ENCODE assay signal across 8 cellular contexts in genomic region chr16:4800290-4801041, GRCh38. TPM values are rescaled to one million over a fixed set of nuclear protein-coding genes. Genes with fewer than 3 reads are reported as not detected.
DNase-seq lines count a peak whose midpoint lies in the region; ATAC-seq, FAIRE-seq and TF ChIP-seq lines count a peak whose summit lies in the region.

No MANE protein-coding gene starts in this region.

- no peak overlapping the region for H3K27ac Mint-ChIP-seq in HFFc6
- no peak overlapping the region for H3K27ac Mint-ChIP-seq in activated naive CD8-positive, alpha-beta T cell treated with anti-CD3 and anti-CD28 coated beads for 36 hours

- H3K4me1 Mint-ChIP-seq in HFFc6 (ENCODE audit: low read depth), result peaks cover 10% of the 10 kb centered on the region
- H3K4me1 Mint-ChIP-seq in activated naive CD8-positive, alpha-beta T cell treated with anti-CD3 and anti-CD28 coated beads for 36 hours, result peaks cover 13% of the 10 kb centered on the region

- TF ChIP-seq CTCF in HFFc6 (IDR thresholded peaks at IDR 0.05) (no peak), HepG2 (CRISPR knock-in tag; IDR thresholded peaks at IDR 0.05) (0 out of 2 replicates have a peak, but pooled peaks have one; percentile 10)

- peak; percentile 45 for ATAC-seq in HepG2
- no peak for ATAC-seq in HG02852 (IDR thresholded peaks at IDR 0.05; ENCODE audit: unreplicated experiment)
- no peak for ATAC-seq in HG02970 (IDR thresholded peaks at IDR 0.05; ENCODE audit: low FRiP score, unreplicated experiment)
- no peak for ATAC-seq in GM18517 (IDR thresholded peaks at IDR 0.05; ENCODE audit: unreplicated experiment)

- H3K36me3 ChIP-seq in HepG2 (replicated peaks in 1 of 2; ENCODE audit: control insufficient read depth in 1 of 2, insufficient read depth in 2 of 2, low read length in 2 of 2), result peaks cover 0 to 22% of the 10 kb centered on the region in 2 experiments; a peak in 2 of 5 replicates

- H2AFZ ChIP-seq in HepG2 (ENCODE audit: low read length), result no peak overlapping the region

- POLR2A ChIA-PET in HepG2 (lab: Yijun Ruan, JAX), result interaction anchor here (1.0 to 3.7 kb wide), 2 partner anchors 11 to 66 kb away, joined by 3 to 17 read pairs; partner anchors contain the start of genes ANKS3, DNAAF8 and SEPTIN12

- no peaks in the 10 kb centered on the region for H3K9me3 Mint-ChIP-seq in HFFc6
- no peaks in the 10 kb centered on the region for H3K9me3 Mint-ChIP-seq in activated naive CD8-positive, alpha-beta T cell treated with anti-CD3 and anti-CD28 coated beads for 36 hours

- FAIRE-seq in HepG2 (lab: Jason Lieb, UNC), result no peak

- no peaks in the 10 kb centered on the region for H3K36me3 Mint-ChIP-seq in HFFc6 (ENCODE audit: low read depth)
- H3K36me3 Mint-ChIP-seq in activated naive CD8-positive, alpha-beta T cell treated with anti-CD3 and anti-CD28 coated beads for 36 hours, result peaks cover 4% of the 10 kb centered on the region

- BruUV-seq in HepG2 (replicated peaks; lab: Mats Ljungman, UMichigan), result no TSS peak

- H3K4me2 ChIP-seq in HepG2 (ENCODE audit: low read depth, low read length), result peak overlapping the region; percentile 93

- H3K4me3 ChIP-seq in HepG2 (replicated peaks in 1 of 3; ENCODE audit: insufficient read depth in 1 of 3, low read depth in 2 of 3, low read length in 3 of 3), result peak overlapping the region in 1 of 3 experiments; percentile 90; a peak in 3 of 6 replicates

- no peak for TF ChIP-seq RAD21 in HepG2 (CRISPR knock-in tag; IDR thresholded peaks at IDR 0.05)

- H3K9ac ChIP-seq in HepG2 (ENCODE audit: insufficient read depth, low read depth, low read length), result peak overlapping the region; percentile 65

- TF ChIP-seq POLR2A in HepG2 (IDR thresholded peaks at IDR 0.05; ENCODE audit: insufficient read depth in 1 of 2, low read depth in 2 of 2, low read length in 2 of 2), result no peak

- H3K27ac ChIP-seq in HepG2 (ENCODE audit: extremely low read length, insufficient read depth, low read length), result peak overlapping the region; percentile 41

- peak; percentile 88 for DNase-seq in COLO668 (lab: John Stamatoyannopoulos, UW; ENCODE audit: unreplicated experiment)
- DNase-seq in HFFc6, result no peak
- no peak for DNase-seq in activated naive CD8-positive, alpha-beta T cell treated with anti-CD3 and anti-CD28 coated beads for 36 hours
- DNase-seq in HepG2 (ENCODE audit: low spot score), result peak; percentile 56
- DNase-seq in iPS-NIHi11 (ENCODE audit: low spot score), result no peak

- WGBS in HepG2 (ENCODE audit: low lambda C conversion rate), result 63% methylated on average over 10 of the region's 17 CpGs

- no peaks in the 10 kb centered on the region for H3K9me3 ChIP-seq in HepG2 (ENCODE audit: low read length)

- intact Hi-C loops in HepG2 (cut with micrococcal nuclease; ENCODE audit: unreplicated experiment), result loop anchor here (5.0 kb wide), 1 partner anchor 68 kb away; the partner anchor contains the start of genes ANKS3 and DNAAF8

- H3K27me3 ChIP-seq in HepG2 (ENCODE audit: control insufficient read depth in 1 of 2, insufficient read depth in 2 of 2, low read length in 2 of 2), result no peaks in the 10 kb centered on the region

- H3K4me3 Mint-ChIP-seq in HFFc6, result 0 out of 2 replicates have a peak overlapping the region, but pooled peaks have one; percentile 20
- peak overlapping the region; percentile 51 for H3K4me3 Mint-ChIP-seq in activated naive CD8-positive, alpha-beta T cell treated with anti-CD3 and anti-CD28 coated beads for 36 hours

- no peaks in the 10 kb centered on the region for H4K20me1 ChIP-seq in HepG2 (ENCODE audit: insufficient read depth, low read length)

- CTCF ChIA-PET in HepG2 (lab: Yijun Ruan, JAX; ENCODE audit: low intra/inter-chr PET ratio, low total read pairs), result no interaction called here

- TF ChIP-seq EP300 in HepG2 (IDR thresholded peaks at IDR 0.05; ENCODE audit: low read depth in 2 of 2, low read length in 2 of 2), result no peak
- TF ChIP-seq EP300 in HepG2 (CRISPR knock-in tag; IDR thresholded peaks at IDR 0.05; ENCODE audit: borderline replicate concordance), result no peak

- H3K79me2 ChIP-seq in HepG2 (ENCODE audit: insufficient read depth, low read length), result no peaks in the 10 kb centered on the region

- peaks cover 2% of the 10 kb centered on the region; the same call in 1 of the 2 replicates for H3K27me3 Mint-ChIP-seq in HFFc6 (ENCODE audit: insufficient read depth)
- no peaks in the 10 kb centered on the region for H3K27me3 Mint-ChIP-seq in activated naive CD8-positive, alpha-beta T cell treated with anti-CD3 and anti-CD28 coated beads for 36 hours

- in situ Hi-C loops in HepG2 (cut with HindIII; ENCODE audit: extremely low pct_ligation_motif_present, low pct_unique_long_range_greater_than_20kb), result no loop called here

- peaks cover 24% of the 10 kb centered on the region for H3K4me1 ChIP-seq in HepG2 (ENCODE audit: insufficient read depth, low read length)

RNA-seq across cellular contexts. Expression of gene ROGDI, which starts 2.0 kb away (rescaled TPM):
- 10 to 100 TPM; 16.8 to 20.1 (median 18.5) TPM for total RNA-seq in HFFc6 (2021; fragmentation: NEBNext Ultra II Directional; extraction: Animal tissue kit (Norgen Biotek cat#: 25700))
- total RNA-seq in activated naive CD8-positive, alpha-beta T cell treated with anti-CD3 and anti-CD28 coated beads for 36 hours, result 1 to 10 TPM; 3.0 to 3.2 TPM
- 16.8 and 19.2 TPM in 2 replicates for total RNA-seq in HepG2 (2016; rRNA removed; fragmentation: Illumina TruSeq; extraction: Trizol)
- total RNA-seq in HepG2 (2016; cell fraction: cytosol; rRNA removed; fragmentation: Illumina TruSeq; extraction: Trizol; ENCODE audit: low read depth), result 22.3 and 22.8 TPM in 2 replicates
- total RNA-seq in HepG2 (2016; cell fraction: insoluble cytoplasmic fraction; rRNA removed; fragmentation: Illumina TruSeq; extraction: Trizol), result 15.4 and 17.5 TPM in 2 replicates
- 24.2 and 30.2 TPM in 2 replicates for total RNA-seq in HepG2 (2016; cell fraction: membrane; rRNA removed; fragmentation: Illumina TruSeq; extraction: Trizol)
- 11.4 and 14.7 TPM in 2 replicates for total RNA-seq in HepG2 (2016; cell fraction: nucleus; rRNA removed; fragmentation: Illumina TruSeq; extraction: Trizol)
- polyA plus RNA-seq in HepG2 (2011; rRNA removed), result 42.1 and 55.9 TPM in 2 replicates
- polyA plus RNA-seq in HepG2 (2011; cell fraction: cytosol; rRNA removed), result 28.6 and 42.0 TPM in 2 replicates
- 210 and 224 TPM in 2 replicates for polyA plus RNA-seq in HepG2 (2011; cell fraction: nucleus; rRNA removed)
- polyA plus RNA-seq in HepG2 (2012), result 19.5 and 23.7 TPM in 2 replicates
- polyA plus RNA-seq in HepG2 (2016; cell fraction: cytosol; fragmentation: Illumina TruSeq; extraction: Trizol; ENCODE audit: low read depth), result 25.8 and 30.9 TPM in 2 replicates
- polyA plus RNA-seq in HepG2 (2016; cell fraction: insoluble cytoplasmic fraction; fragmentation: Illumina TruSeq; extraction: Trizol; ENCODE audit: low read depth), result 20.1 TPM in 2 replicates
- 27.7 and 34.1 TPM in 2 replicates for polyA plus RNA-seq in HepG2 (2016; cell fraction: membrane; fragmentation: Illumina TruSeq; extraction: Trizol; ENCODE audit: low read depth)
- 40.1 and 43.8 TPM in 2 replicates for polyA plus RNA-seq in HepG2 (2016; cell fraction: nucleus; fragmentation: Illumina TruSeq; extraction: Trizol; ENCODE audit: insufficient read depth, low read depth)
- 13.8 and 24.1 TPM in 2 replicates for polyA minus RNA-seq in HepG2 (2011; rRNA and poly(A)+ RNA removed; ENCODE audit: low replicate concordance)
- polyA minus RNA-seq in HepG2 (2011; cell fraction: cytosol; rRNA and poly(A)+ RNA removed), result 7.8 and 9.9 TPM in 2 replicates
- polyA minus RNA-seq in HepG2 (2011; cell fraction: nucleus; rRNA and poly(A)+ RNA removed), result 13.5 and 14.2 TPM in 2 replicates

RNA-seq across cellular contexts. Expression of gene SMIM22, which starts 5.3 kb away (rescaled TPM):
- not detected for total RNA-seq in HFFc6 (2021; fragmentation: NEBNext Ultra II Directional; extraction: Animal tissue kit (Norgen Biotek cat#: 25700))
- not detected for total RNA-seq in activated naive CD8-positive, alpha-beta T cell treated with anti-CD3 and anti-CD28 coated beads for 36 hours
- total RNA-seq in HepG2 (2016; rRNA removed; fragmentation: Illumina TruSeq; extraction: Trizol), result not detected in 2 replicates
- total RNA-seq in HepG2 (2016; cell fraction: cytosol; rRNA removed; fragmentation: Illumina TruSeq; extraction: Trizol; ENCODE audit: low read depth), result not detected in 2 replicates
- not detected in 2 replicates for total RNA-seq in HepG2 (2016; cell fraction: insoluble cytoplasmic fraction; rRNA removed; fragmentation: Illumina TruSeq; extraction: Trizol)
- not detected in 2 replicates for total RNA-seq in HepG2 (2016; cell fraction: membrane; rRNA removed; fragmentation: Illumina TruSeq; extraction: Trizol)
- total RNA-seq in HepG2 (2016; cell fraction: nucleus; rRNA removed; fragmentation: Illumina TruSeq; extraction: Trizol), result not detected in 2 replicates
- polyA plus RNA-seq in HepG2 (2011; rRNA removed), result not detected in 2 replicates
- polyA plus RNA-seq in HepG2 (2011; cell fraction: cytosol; rRNA removed), result not detected in 2 replicates
- not detected in 2 replicates for polyA plus RNA-seq in HepG2 (2011; cell fraction: nucleus; rRNA removed)
- 0.52 TPM in 1 of 2 replicates, not detected in the other for polyA plus RNA-seq in HepG2 (2012)
- not detected in 2 replicates for polyA plus RNA-seq in HepG2 (2016; cell fraction: cytosol; fragmentation: Illumina TruSeq; extraction: Trizol; ENCODE audit: low read depth)
- not detected in 2 replicates for polyA plus RNA-seq in HepG2 (2016; cell fraction: insoluble cytoplasmic fraction; fragmentation: Illumina TruSeq; extraction: Trizol; ENCODE audit: low read depth)
- polyA plus RNA-seq in HepG2 (2016; cell fraction: membrane; fragmentation: Illumina TruSeq; extraction: Trizol; ENCODE audit: low read depth), result not detected in 2 replicates
- polyA plus RNA-seq in HepG2 (2016; cell fraction: nucleus; fragmentation: Illumina TruSeq; extraction: Trizol; ENCODE audit: insufficient read depth, low read depth), result not detected in 2 replicates
- polyA minus RNA-seq in HepG2 (2011; rRNA and poly(A)+ RNA removed; ENCODE audit: low replicate concordance), result not detected in 2 replicates
- not detected in 2 replicates for polyA minus RNA-seq in HepG2 (2011; cell fraction: cytosol; rRNA and poly(A)+ RNA removed)
- polyA minus RNA-seq in HepG2 (2011; cell fraction: nucleus; rRNA and poly(A)+ RNA removed), result not detected in 2 replicates

RNA-seq across cellular contexts. Expression of gene SEPTIN12, which starts 12.3 kb away (rescaled TPM):
- total RNA-seq in HFFc6 (2021; fragmentation: NEBNext Ultra II Directional; extraction: Animal tissue kit (Norgen Biotek cat#: 25700)), result not detected
- total RNA-seq in activated naive CD8-positive, alpha-beta T cell treated with anti-CD3 and anti-CD28 coated beads for 36 hours, result not detected
- total RNA-seq in HepG2 (2016; rRNA removed; fragmentation: Illumina TruSeq; extraction: Trizol), result 0.22 TPM in 1 of 2 replicates, not detected in the other
- total RNA-seq in HepG2 (2016; cell fraction: cytosol; rRNA removed; fragmentation: Illumina TruSeq; extraction: Trizol; ENCODE audit: low read depth), result not detected in 2 replicates
- not detected in 2 replicates for total RNA-seq in HepG2 (2016; cell fraction: insoluble cytoplasmic fraction; rRNA removed; fragmentation: Illumina TruSeq; extraction: Trizol)
- not detected in 2 replicates for total RNA-seq in HepG2 (2016; cell fraction: membrane; rRNA removed; fragmentation: Illumina TruSeq; extraction: Trizol)
- not detected in 2 replicates for total RNA-seq in HepG2 (2016; cell fraction: nucleus; rRNA removed; fragmentation: Illumina TruSeq; extraction: Trizol)
- 0.31 TPM in 1 of 2 replicates, not detected in the other for polyA plus RNA-seq in HepG2 (2011; rRNA removed)
- not detected in 2 replicates for polyA plus RNA-seq in HepG2 (2011; cell fraction: cytosol; rRNA removed)
- 0.29 and 0.43 TPM in 2 replicates for polyA plus RNA-seq in HepG2 (2011; cell fraction: nucleus; rRNA removed)
- 0.50 TPM in 1 of 2 replicates, not detected in the other for polyA plus RNA-seq in HepG2 (2012)
- not detected in 2 replicates for polyA plus RNA-seq in HepG2 (2016; cell fraction: cytosol; fragmentation: Illumina TruSeq; extraction: Trizol; ENCODE audit: low read depth)
- polyA plus RNA-seq in HepG2 (2016; cell fraction: insoluble cytoplasmic fraction; fragmentation: Illumina TruSeq; extraction: Trizol; ENCODE audit: low read depth), result not detected in 2 replicates
- polyA plus RNA-seq in HepG2 (2016; cell fraction: membrane; fragmentation: Illumina TruSeq; extraction: Trizol; ENCODE audit: low read depth), result not detected in 2 replicates
- polyA plus RNA-seq in HepG2 (2016; cell fraction: nucleus; fragmentation: Illumina TruSeq; extraction: Trizol; ENCODE audit: insufficient read depth, low read depth), result not detected in 2 replicates
- polyA minus RNA-seq in HepG2 (2011; rRNA and poly(A)+ RNA removed; ENCODE audit: low replicate concordance), result 0.89 TPM in 1 of 2 replicates, not detected in the other
- polyA minus RNA-seq in HepG2 (2011; cell fraction: cytosol; rRNA and poly(A)+ RNA removed), result not detected in 2 replicates
- polyA minus RNA-seq in HepG2 (2011; cell fraction: nucleus; rRNA and poly(A)+ RNA removed), result not detected in 2 replicates

RNA-seq across cellular contexts. Expression of gene ZNF500, which starts 33.5 kb away (rescaled TPM):
- total RNA-seq in HFFc6 (2021; fragmentation: NEBNext Ultra II Directional; extraction: Animal tissue kit (Norgen Biotek cat#: 25700)), result 10 to 100 TPM in 4 of 6 experiments, 1 to 10 TPM in 2; 8.9 to 13.4 (median 10.4) TPM
- 1 to 10 TPM; 7.5 to 9.3 TPM for total RNA-seq in activated naive CD8-positive, alpha-beta T cell treated with anti-CD3 and anti-CD28 coated beads for 36 hours
- total RNA-seq in HepG2 (2016; rRNA removed; fragmentation: Illumina TruSeq; extraction: Trizol), result 8.1 and 12.2 TPM in 2 replicates
- 1.6 and 1.9 TPM in 2 replicates for total RNA-seq in HepG2 (2016; cell fraction: cytosol; rRNA removed; fragmentation: Illumina TruSeq; extraction: Trizol; ENCODE audit: low read depth)
- total RNA-seq in HepG2 (2016; cell fraction: insoluble cytoplasmic fraction; rRNA removed; fragmentation: Illumina TruSeq; extraction: Trizol), result 8.1 and 12.2 TPM in 2 replicates
- 3.8 and 4.4 TPM in 2 replicates for total RNA-seq in HepG2 (2016; cell fraction: membrane; rRNA removed; fragmentation: Illumina TruSeq; extraction: Trizol)
- 9.6 and 15.9 TPM in 2 replicates for total RNA-seq in HepG2 (2016; cell fraction: nucleus; rRNA removed; fragmentation: Illumina TruSeq; extraction: Trizol)
- polyA plus RNA-seq in HepG2 (2011; rRNA removed), result 6.1 and 7.4 TPM in 2 replicates
- 3.0 and 4.9 TPM in 2 replicates for polyA plus RNA-seq in HepG2 (2011; cell fraction: cytosol; rRNA removed)
- polyA plus RNA-seq in HepG2 (2011; cell fraction: nucleus; rRNA removed), result 17.2 and 20.4 TPM in 2 replicates
- 3.2 and 3.5 TPM in 2 replicates for polyA plus RNA-seq in HepG2 (2012)
- 0.76 and 0.78 TPM in 2 replicates for polyA plus RNA-seq in HepG2 (2016; cell fraction: cytosol; fragmentation: Illumina TruSeq; extraction: Trizol; ENCODE audit: low read depth)
- 5.1 and 5.9 TPM in 2 replicates for polyA plus RNA-seq in HepG2 (2016; cell fraction: insoluble cytoplasmic fraction; fragmentation: Illumina TruSeq; extraction: Trizol; ENCODE audit: low read depth)
- 1.9 and 2.5 TPM in 2 replicates for polyA plus RNA-seq in HepG2 (2016; cell fraction: membrane; fragmentation: Illumina TruSeq; extraction: Trizol; ENCODE audit: low read depth)
- polyA plus RNA-seq in HepG2 (2016; cell fraction: nucleus; fragmentation: Illumina TruSeq; extraction: Trizol; ENCODE audit: insufficient read depth, low read depth), result 19.3 and 24.8 TPM in 2 replicates
- polyA minus RNA-seq in HepG2 (2011; rRNA and poly(A)+ RNA removed; ENCODE audit: low replicate concordance), result 17.1 and 19.6 TPM in 2 replicates
- 2.6 and 3.3 TPM in 2 replicates for polyA minus RNA-seq in HepG2 (2011; cell fraction: cytosol; rRNA and poly(A)+ RNA removed)
- 11.8 and 12.1 TPM in 2 replicates for polyA minus RNA-seq in HepG2 (2011; cell fraction: nucleus; rRNA and poly(A)+ RNA removed)

RNA-seq across cellular contexts. Expression of gene GLYR1, which starts 46.6 kb away (rescaled TPM):
- 10 to 100 TPM; 77.6 to 89.4 (median 81.8) TPM for total RNA-seq in HFFc6 (2021; fragmentation: NEBNext Ultra II Directional; extraction: Animal tissue kit (Norgen Biotek cat#: 25700))
- 10 to 100 TPM; 89.4 to 90.0 TPM for total RNA-seq in activated naive CD8-positive, alpha-beta T cell treated with anti-CD3 and anti-CD28 coated beads for 36 hours
- 48.7 and 65.0 TPM in 2 replicates for total RNA-seq in HepG2 (2016; rRNA removed; fragmentation: Illumina TruSeq; extraction: Trizol)
- 15.9 and 19.4 TPM in 2 replicates for total RNA-seq in HepG2 (2016; cell fraction: cytosol; rRNA removed; fragmentation: Illumina TruSeq; extraction: Trizol; ENCODE audit: low read depth)
- total RNA-seq in HepG2 (2016; cell fraction: insoluble cytoplasmic fraction; rRNA removed; fragmentation: Illumina TruSeq; extraction: Trizol), result 45.2 and 62.7 TPM in 2 replicates
- total RNA-seq in HepG2 (2016; cell fraction: membrane; rRNA removed; fragmentation: Illumina TruSeq; extraction: Trizol), result 15.9 and 18.0 TPM in 2 replicates
- 42.0 and 52.4 TPM in 2 replicates for total RNA-seq in HepG2 (2016; cell fraction: nucleus; rRNA removed; fragmentation: Illumina TruSeq; extraction: Trizol)
- 28.3 and 35.0 TPM in 2 replicates for polyA plus RNA-seq in HepG2 (2011; rRNA removed)
- 19.7 and 20.6 TPM in 2 replicates for polyA plus RNA-seq in HepG2 (2011; cell fraction: cytosol; rRNA removed)
- polyA plus RNA-seq in HepG2 (2011; cell fraction: nucleus; rRNA removed), result 37.8 and 42.0 TPM in 2 replicates
- 24.7 and 35.3 TPM in 2 replicates for polyA plus RNA-seq in HepG2 (2012)
- polyA plus RNA-seq in HepG2 (2016; cell fraction: cytosol; fragmentation: Illumina TruSeq; extraction: Trizol; ENCODE audit: low read depth), result 5.7 and 7.1 TPM in 2 replicates
- polyA plus RNA-seq in HepG2 (2016; cell fraction: insoluble cytoplasmic fraction; fragmentation: Illumina TruSeq; extraction: Trizol; ENCODE audit: low read depth), result 52.7 and 61.5 TPM in 2 replicates
- 9.9 and 13.3 TPM in 2 replicates for polyA plus RNA-seq in HepG2 (2016; cell fraction: membrane; fragmentation: Illumina TruSeq; extraction: Trizol; ENCODE audit: low read depth)
- polyA plus RNA-seq in HepG2 (2016; cell fraction: nucleus; fragmentation: Illumina TruSeq; extraction: Trizol; ENCODE audit: insufficient read depth, low read depth), result 79.5 and 95.5 TPM in 2 replicates
- polyA minus RNA-seq in HepG2 (2011; rRNA and poly(A)+ RNA removed; ENCODE audit: low replicate concordance), result 31.8 and 71.0 TPM in 2 replicates
- 7.9 and 8.7 TPM in 2 replicates for polyA minus RNA-seq in HepG2 (2011; cell fraction: cytosol; rRNA and poly(A)+ RNA removed)
- 30.6 and 30.8 TPM in 2 replicates for polyA minus RNA-seq in HepG2 (2011; cell fraction: nucleus; rRNA and poly(A)+ RNA removed)

Comparison
In these comparisons a context has a peak if more than half of its experiments do, and no peak if none do; other contexts are left out.
1. DNase-seq: peak in COLO668 (single experiment) and HepG2 (single experiment); none in HFFc6 (single experiment), activated naive CD8-positive, alpha-beta T cell treated with anti-CD3 and anti-CD28 coated beads for 36 hours (single experiment) and iPS-NIHi11 (single experiment).